In genomic region chr14:95701846-95702221, GRCh38 we compare ENCODE assay signal across 2 cellular contexts.
TF ChIP-seq lines count a peak whose summit lies in the region.

No MANE protein-coding gene starts in this region.

TF ChIP-seq in GM23338, 12 proteins besides CTCF, POLR2A, EP300 and RAD21:
- TF ChIP-seq ETS1 (IDR thresholded peaks at IDR 0.05) (no peak), POLR2AphosphoS5 (IDR thresholded peaks at IDR 0.05; ENCODE audit: low read depth) (peak; percentile 18; the same call in 1 of the 2 replicates)

TF ChIP-seq in endothelial cell of umbilical vein, 7 proteins besides CTCF, POLR2A, EP300 and RAD21:
- no peak for TF ChIP-seq POLR2AphosphoS5 (IDR thresholded peaks at IDR 0.05; ENCODE audit: insufficient read depth, low read depth, low read length)
- TF ChIP-seq GATA2 (IDR thresholded peaks at IDR 0.05; ENCODE audit: insufficient read depth, insufficient read length, low read depth, low read length) = peak; percentile 44
- TF ChIP-seq FOS (IDR thresholded peaks at IDR 0.05; ENCODE audit: borderline replicate concordance, insufficient read depth, low read length) = no peak
- TF ChIP-seq MYC (IDR thresholded peaks at IDR 0.05; ENCODE audit: low read depth, low read length) = no peak
- TF ChIP-seq JUN (IDR thresholded peaks at IDR 0.05; ENCODE audit: borderline replicate concordance, insufficient read depth, insufficient read length, low read depth) = no peak
- TF ChIP-seq, protein P1, sequence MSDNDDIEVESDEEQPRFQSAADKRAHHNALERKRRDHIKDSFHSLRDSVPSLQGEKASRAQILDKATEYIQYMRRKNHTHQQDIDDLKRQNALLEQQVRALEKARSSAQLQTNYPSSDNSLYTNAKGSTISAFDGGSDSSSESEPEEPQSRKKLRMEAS (IDR thresholded peaks at IDR 0.05; ENCODE audit: insufficient read depth, insufficient read length) = no peak
TF ChIP-seq in endothelial cell of umbilical vein: peak in this region for 1.
